8 cellular contexts compared by ENCODE assay signal in genomic region chr3:9792405-9793160, GRCh38. TPM values are rescaled to one million over a fixed set of nuclear protein-coding genes. Genes with fewer than 3 reads are reported as not detected.
DNase-seq lines count a peak whose midpoint lies in the region; ATAC-seq, FAIRE-seq and TF ChIP-seq lines count a peak whose summit lies in the region.

Gene ARPC4 (plus strand): TSS chr3:9793082. CDS start chr3:9793122, 40 bp downstream.
Gene TADA3 (minus strand): TSS chr3:9792473. CDS start chr3:9791466, 1,007 bp downstream.

- peak within 1 kb of the TSS; percentile 95 for H2AK9ac ChIP-seq in IMR-90 (replicated peaks; ENCODE audit: low read depth, low read length, poor library complexity)

- DNase-seq in DMS 273 treated with DMSO at 0.1 percent for 48 hours (lab: John Stamatoyannopoulos, UW) (peak; percentile 82), IMR-90 (peak; percentile 96), OCI-LY7 (ENCODE audit: low spot score) (peak; percentile 98), activated T-cell treated with anti-CD3 and anti-CD28 coated beads for 1 hour (ENCODE audit: low read depth) (peak; percentile 90), endothelial cell of umbilical vein (ENCODE audit: low read depth, low spot score) (peak; percentile 95), middle frontal gyrus (ENCODE audit: extremely low spot score, low spot score) (peak; percentile 85)
- DNase-seq in stimulated activated CD8-positive, alpha-beta memory T cell treated with anti-CD3 and anti-CD28 coated beads, Interleukin-2, amount 100 ng/mL, for 1 hour (ENCODE audit: low read depth in 2 of 2), result peak; percentile 77 to 92

- no peak for TF ChIP-seq CTCF in IMR-90 (conservative IDR thresholded peaks at IDR 0.05; ENCODE audit: low read depth, low read length)
- no peak for TF ChIP-seq CTCF in OCI-LY7 (conservative IDR thresholded peaks at IDR 0.05; ENCODE audit: low read length)
- peak in 1 of 2 donors; percentile 12 for TF ChIP-seq CTCF in endothelial cell of umbilical vein (IDR thresholded peaks at IDR 0.05; ENCODE audit: extremely low read depth in 1 of 2, insufficient read depth in 1 of 2, low read depth in 1 of 2, low read length in 2 of 2)

- in situ Hi-C loops in IMR-90 (cut with MboI; ENCODE audit: low sequenced_read_pairs), result no loop called here

- FAIRE-seq in endothelial cell of umbilical vein (lab: Jason Lieb, UNC), result peak; percentile 99

- peak; percentile 82 for ATAC-seq in GM21529 (IDR thresholded peaks at IDR 0.05; ENCODE audit: unreplicated experiment)
- ATAC-seq in IMR-90 (ENCODE audit: low read depth), result peak; percentile 89

- peak within 1 kb of the TSS; percentile 88 to 100 for H4K8ac ChIP-seq in IMR-90 (ENCODE audit: low read depth in 2 of 2, low read length in 2 of 2)

- peaks cover 60% of the 10 kb centered on the region for H3K79me2 ChIP-seq in OCI-LY7 (ENCODE audit: insufficient read depth, low read depth, low read length)
- peaks cover 43% of the 10 kb centered on the region for H3K79me2 ChIP-seq in endothelial cell of umbilical vein (ENCODE audit: control insufficient read depth, insufficient read depth, low read length)

- CTCF ChIA-PET in IMR-90 (lab: Yijun Ruan, JAX), result interaction anchor here (0.9 kb wide), 1 partner anchor 77 kb away, joined by 5 read pairs; no protein-coding TSS in a partner anchor
- CTCF ChIA-PET in OCI-LY7 (lab: Charles Lee; ENCODE audit: unreplicated experiment), result interaction anchor here (0.5 kb wide), 1 partner anchor 47 kb away, joined by 3 read pairs; no protein-coding TSS in a partner anchor
- CTCF ChIA-PET in endothelial cell of umbilical vein (lab: Charles Lee), result interaction anchor here (0.5 to 1.8 kb wide), 8 partner anchors 11 to 154 kb away, joined by 3 to 10 read pairs (median 4); partner anchors contain the start of gene CRELD1

- dilution Hi-C loops in IMR-90 (cut with HindIII; ENCODE audit: low sequenced_read_pairs, unreplicated experiment) (no loop called here), endothelial cell of umbilical vein (cut with MboI; ENCODE audit: extremely low pct_ligation_motif_present, low sequenced_read_pairs) (no loop called here)

- peak within 1 kb of the TSS; percentile 92 for H3K18ac ChIP-seq in IMR-90 (ENCODE audit: low read depth, low read length)

- 0% methylated on average over 15 of the region's 65 CpGs; no CpG with 5 or more reads in 1 of the 2 experiments for WGBS in IMR-90 (ENCODE audit: extremely low coverage in 2 of 2, insufficient read length in 1 of 2), 2 experiments

- BruUV-seq in IMR-90 (replicated peaks; lab: Mats Ljungman, UMichigan) (no TSS peak), OCI-LY7 (replicated peaks; lab: Mats Ljungman, UMichigan) (no TSS peak), endothelial cell of umbilical vein (replicated peaks; lab: Mats Ljungman, UMichigan) (no TSS peak)

- H3K79me1 ChIP-seq in IMR-90 (ENCODE audit: low read depth in 1 of 2, low read length in 2 of 2), result peaks cover 34 to 54% of the 10 kb centered on the region in 2 experiments

- peak within 1 kb of the TSS; percentile 99 for H3K23ac ChIP-seq in IMR-90 (ENCODE audit: low read depth, low read length)

- intact Hi-C loops in IMR-90 (cut with micrococcal nuclease) (loop anchor here (5.0 kb wide), 1 partner anchor 60 kb away; the partner anchor contains the start of gene BRPF1), OCI-LY7 (cut with micrococcal nuclease; ENCODE audit: unreplicated experiment) (loop anchor here (1.0 to 5.0 kb wide), 4 partner anchors 42 to 396 kb away; partner anchors contain the start of genes BRPF1, CRELD1 and SETD5), endothelial cell of umbilical vein (cut with micrococcal nuclease) (loop anchor here (1.0 to 5.0 kb wide), 8 partner anchors 17 to 395 kb away; partner anchors contain the start of genes BRPF1, CRELD1, IL17RC and MTMR14)

- peaks cover 25% of the 10 kb centered on the region; the same call in 1 of the 2 replicates for H4K20me1 ChIP-seq in IMR-90 (ENCODE audit: insufficient read depth, low read length)
- peaks cover 10% of the 10 kb centered on the region; the same call in 1 of the 2 replicates for H4K20me1 ChIP-seq in OCI-LY7 (ENCODE audit: insufficient read depth, low read length)
- H4K20me1 ChIP-seq in endothelial cell of umbilical vein (replicated peaks; ENCODE audit: control insufficient read depth, extremely low read depth, insufficient read depth, low read length), result no peaks in the 10 kb centered on the region

- H2BK15ac ChIP-seq in IMR-90 (ENCODE audit: low read depth, low read length), result peak within 1 kb of the TSS; percentile 95

- peak within 1 kb of the TSS; percentile 100 for H2AK5ac ChIP-seq in IMR-90 (ENCODE audit: low read depth, low read length)

- no peaks in the 10 kb centered on the region for H3K9me2 ChIP-seq in OCI-LY7 (ENCODE audit: insufficient read depth, low read length)

- POLR2A ChIA-PET in IMR-90 (lab: Charles Lee; ENCODE audit: unreplicated experiment) (interaction anchor here (0.5 kb wide), 1 partner anchor 34 kb away, joined by 3 read pairs; no protein-coding TSS in a partner anchor), OCI-LY7 (lab: Charles Lee) (interaction anchor here (0.5 to 2.4 kb wide), 15 partner anchors 9 to 431 kb away, joined by 3 to 17 read pairs (median 3); partner anchors contain the start of genes BRPF1, JAGN1 and OGG1), endothelial cell of umbilical vein (lab: Charles Lee) (interaction anchor here (0.7 to 1.0 kb wide), 4 partner anchors 23 to 140 kb away, joined by 3 read pairs; partner anchors contain the start of genes CAMK1, CRELD1 and OGG1)

- peak within 1 kb of the TSS; percentile 100 for H3K14ac ChIP-seq in IMR-90 (replicated peaks; ENCODE audit: low read depth, low read length)

- no peaks in the 10 kb centered on the region for H3K9me3 ChIP-seq in IMR-90 (ENCODE audit: control insufficient read depth, insufficient read depth, low read length)
- H3K9me3 ChIP-seq in OCI-LY7 (ENCODE audit: low read length), result no peaks in the 10 kb centered on the region
- no peaks in the 10 kb centered on the region for H3K9me3 ChIP-seq in endothelial cell of umbilical vein (replicated peaks; ENCODE audit: control insufficient read depth, insufficient read depth, low read length)

- H3K9me1 ChIP-seq in IMR-90 (ENCODE audit: insufficient read depth, low read length), result peaks cover 19% of the 10 kb centered on the region
- no peaks in the 10 kb centered on the region for H3K9me1 ChIP-seq in endothelial cell of umbilical vein (replicated peaks; ENCODE audit: control insufficient read depth, extremely low read depth, insufficient read depth, low read length)

- peaks cover 31% of the 10 kb centered on the region for H3K36me3 ChIP-seq in IMR-90 (ENCODE audit: control insufficient read depth, insufficient read depth, low read length)
- peaks cover 63% of the 10 kb centered on the region for H3K36me3 ChIP-seq in OCI-LY7 (ENCODE audit: insufficient read depth, low read length)
- peaks cover 0 to 4% of the 10 kb centered on the region in 2 experiments for H3K36me3 ChIP-seq in endothelial cell of umbilical vein (ENCODE audit: control insufficient read depth in 2 of 2, extremely low read depth in 1 of 2, insufficient read depth in 2 of 2, low read length in 2 of 2)

- no peak for TF ChIP-seq RAD21 in IMR-90 (IDR thresholded peaks at IDR 0.05; ENCODE audit: low read length)

- H3K27ac ChIP-seq in IMR-90 (ENCODE audit: insufficient read depth, low read length) (peak within 1 kb of the TSS; percentile 95), OCI-LY7 (ENCODE audit: low read depth, low read length, poor library complexity, severe bottlenecking) (peak within 1 kb of the TSS; percentile 72), endothelial cell of umbilical vein (ENCODE audit: insufficient read depth, low read depth, low read length) (peak within 1 kb of the TSS; percentile 93)

- H3K4me3 ChIP-seq in IMR-90 (ENCODE audit: insufficient read depth, low read depth, low read length), result peak within 1 kb of the TSS; percentile 88
- peak within 1 kb of the TSS; percentile 96 for H3K4me3 ChIP-seq in OCI-LY7 (ENCODE audit: low read depth, low read length, poor library complexity, severe bottlenecking)
- H3K4me3 ChIP-seq in endothelial cell of umbilical vein (replicated peaks in 1 of 3; ENCODE audit: insufficient read depth in 1 of 3, low read depth in 1 of 3, low read length in 3 of 3), result peak within 1 kb of the TSS; percentile 68 to 88 (median 88)

- TF ChIP-seq POLR2A in IMR-90 (IDR thresholded peaks at IDR 0.05; ENCODE audit: low read depth, low read length) (peak; percentile 94), endothelial cell of umbilical vein (IDR thresholded peaks at IDR 0.05; ENCODE audit: low read depth, low read length) (peak; percentile 88)

- H3K56ac ChIP-seq in IMR-90 (ENCODE audit: extremely low read depth, insufficient read depth, low read length), result peak within 1 kb of the TSS; percentile 100

- peak within 1 kb of the TSS; percentile 99 for H2BK20ac ChIP-seq in IMR-90 (ENCODE audit: low read depth, low read length)

- H3K4ac ChIP-seq in IMR-90 (ENCODE audit: low read depth, low read length), result peak within 1 kb of the TSS; percentile 100

- H3K4me1 ChIP-seq in IMR-90 (ENCODE audit: control insufficient read depth, insufficient read depth, low read length), result peaks cover 9% of the 10 kb centered on the region
- peaks cover 47% of the 10 kb centered on the region for H3K4me1 ChIP-seq in OCI-LY7 (ENCODE audit: insufficient read depth, low read length, poor library complexity, severe bottlenecking)
- H3K4me1 ChIP-seq in endothelial cell of umbilical vein (ENCODE audit: control insufficient read depth, extremely low read depth, insufficient read depth, low read length), result peaks cover 13% of the 10 kb centered on the region

- peak within 1 kb of the TSS; percentile 95 for H2BK5ac ChIP-seq in IMR-90 (ENCODE audit: low read depth, low read length, poor library complexity, severe bottlenecking)

- H3K4me2 ChIP-seq in IMR-90 (ENCODE audit: low read depth, low read length), result peak within 1 kb of the TSS; percentile 94
- peak within 1 kb of the TSS; percentile 97 for H3K4me2 ChIP-seq in OCI-LY7 (ENCODE audit: low read length)
- H3K4me2 ChIP-seq in endothelial cell of umbilical vein (ENCODE audit: insufficient read depth, low read length), result peak within 1 kb of the TSS; percentile 68

- peak within 1 kb of the TSS; percentile 92 for H4K5ac ChIP-seq in IMR-90 (ENCODE audit: low read depth, low read length)

- peak within 1 kb of the TSS; percentile 96 for H3K9ac ChIP-seq in IMR-90 (ENCODE audit: low read depth, low read length)
- peak within 1 kb of the TSS; percentile 97 for H3K9ac ChIP-seq in endothelial cell of umbilical vein (replicated peaks; ENCODE audit: extremely low read depth, insufficient read depth, low read length)

- peak within 1 kb of the TSS; percentile 99 for H4K91ac ChIP-seq in IMR-90 (ENCODE audit: insufficient read depth, low read depth, low read length)

- peak within 1 kb of the TSS; percentile 94 for H2AFZ ChIP-seq in IMR-90 (replicated peaks; ENCODE audit: low read length, poor library complexity)
- peak within 1 kb of the TSS; percentile 22; the same call in 1 of the 2 replicates for H2AFZ ChIP-seq in OCI-LY7 (ENCODE audit: low read length)
- H2AFZ ChIP-seq in endothelial cell of umbilical vein (ENCODE audit: low read depth, low read length), result peak within 1 kb of the TSS; percentile 83

- H3K27me3 ChIP-seq in IMR-90 (ENCODE audit: control insufficient read depth, insufficient read depth, low read length) (no peaks in the 10 kb centered on the region), endothelial cell of umbilical vein (ENCODE audit: control insufficient read depth in 2 of 2, insufficient read depth in 2 of 2, low read length in 2 of 2) (no peaks in the 10 kb centered on the region)

- H2BK120ac ChIP-seq in IMR-90 (ENCODE audit: low read depth, low read length), result peak within 1 kb of the TSS; percentile 100

RNA-seq across cellular contexts. Expression of gene ARPC4, which starts in this region (rescaled TPM):
- 383 and 405 TPM in 2 replicates for total RNA-seq in IMR-90 (2012; rRNA removed)
- 160 and 188 TPM in 2 replicates for polyA plus RNA-seq in IMR-90 (2012; rRNA removed)
- polyA plus RNA-seq in IMR-90 (2012; cell fraction: cytosol; rRNA removed), result 123 and 177 TPM in 2 replicates
- 64.3 and 102 TPM in 2 replicates for polyA plus RNA-seq in IMR-90 (2012; cell fraction: nucleus; rRNA removed; ENCODE audit: low replicate concordance)
- total RNA-seq in OCI-LY7 (2014; rRNA removed; shearing (Covaris generic)), result 89.8 and 99.5 TPM in 2 replicates
- 93.5 and 118 TPM in 2 replicates for total RNA-seq in OCI-LY7 (2022)
- 197 TPM in 2 replicates for total RNA-seq in endothelial cell of umbilical vein
- polyA plus RNA-seq in endothelial cell of umbilical vein, result 181 and 217 TPM in 2 replicates
- 216 and 218 TPM in 2 replicates for polyA plus RNA-seq in endothelial cell of umbilical vein (2011; cell fraction: cytosol; rRNA removed)
- polyA plus RNA-seq in endothelial cell of umbilical vein (2011; cell fraction: nucleus; rRNA removed), result 102 and 119 TPM in 2 replicates
- polyA plus RNA-seq in endothelial cell of umbilical vein (2012), result 138 and 169 TPM in 2 replicates
- polyA minus RNA-seq in endothelial cell of umbilical vein, result 157 and 160 TPM in 2 replicates
- polyA minus RNA-seq in endothelial cell of umbilical vein (2011; cell fraction: cytosol; rRNA and poly(A)+ RNA removed), result 112 TPM
- 71.5 and 76.3 TPM in 2 replicates for polyA minus RNA-seq in endothelial cell of umbilical vein (2011; cell fraction: nucleus; rRNA and poly(A)+ RNA removed)

RNA-seq across cellular contexts. Expression of gene TADA3, which starts in this region (rescaled TPM):
- total RNA-seq in IMR-90 (2012; rRNA removed) (69.7 and 83.0 TPM in 2 replicates), OCI-LY7 (2022) (56.4 and 58.5 TPM in 2 replicates), endothelial cell of umbilical vein (31.0 and 31.3 TPM in 2 replicates)
- polyA plus RNA-seq in IMR-90 (2012; rRNA removed) (68.0 and 69.7 TPM in 2 replicates), endothelial cell of umbilical vein (27.8 and 29.6 TPM in 2 replicates)
- polyA plus RNA-seq in IMR-90 (2012; cell fraction: cytosol; rRNA removed), result 67.8 and 79.3 TPM in 2 replicates
- 37.7 and 38.4 TPM in 2 replicates for polyA plus RNA-seq in IMR-90 (2012; cell fraction: nucleus; rRNA removed; ENCODE audit: low replicate concordance)
- total RNA-seq in OCI-LY7 (2014; rRNA removed; shearing (Covaris generic)), result 51.6 and 62.0 TPM in 2 replicates
- 31.2 and 37.0 TPM in 2 replicates for polyA plus RNA-seq in endothelial cell of umbilical vein (2011; cell fraction: cytosol; rRNA removed)
- 20.8 and 21.0 TPM in 2 replicates for polyA plus RNA-seq in endothelial cell of umbilical vein (2011; cell fraction: nucleus; rRNA removed)
- polyA plus RNA-seq in endothelial cell of umbilical vein (2012), result 20.0 and 24.6 TPM in 2 replicates
- 20.5 and 20.7 TPM in 2 replicates for polyA minus RNA-seq in endothelial cell of umbilical vein
- polyA minus RNA-seq in endothelial cell of umbilical vein (2011; cell fraction: cytosol; rRNA and poly(A)+ RNA removed), result 25.8 TPM
- 8.2 and 8.4 TPM in 2 replicates for polyA minus RNA-seq in endothelial cell of umbilical vein (2011; cell fraction: nucleus; rRNA and poly(A)+ RNA removed)

Comparison
In these comparisons a context has a peak if more than half of its experiments do, and no peak if none do; other contexts are left out.
1. Peak in every context shown above with its lines: DNase-seq, ATAC-seq, H3K4me3 ChIP-seq and H3K27ac ChIP-seq.
2. H2AFZ ChIP-seq: peak in every context shown above with its lines; median percentile 94 in IMR-90; 83 in endothelial cell of umbilical vein; 22 in OCI-LY7.